Comparison of ENCODE assay signal across 22 cellular contexts in the genomic region with DNA sequence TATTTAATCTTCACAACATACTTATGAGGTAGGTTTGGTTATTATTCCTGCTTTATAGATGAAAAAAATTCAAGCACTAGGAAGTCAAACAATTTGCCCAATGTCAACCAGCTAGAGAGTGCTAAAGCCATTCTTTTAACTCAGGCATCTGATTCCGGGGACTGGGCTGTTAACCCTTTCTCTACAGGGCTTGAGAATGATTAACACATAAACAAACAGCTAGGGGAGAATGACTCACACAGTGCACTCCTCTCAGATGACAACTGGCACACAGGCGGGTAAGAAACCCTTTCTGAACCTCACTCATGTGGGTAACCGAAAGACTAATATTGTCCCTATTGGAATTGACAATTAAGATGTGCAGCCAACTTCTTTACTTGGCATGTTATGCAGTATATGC.
DNase-seq lines count a peak whose midpoint lies in the region; ATAC-seq, FAIRE-seq and TF ChIP-seq lines count a peak whose summit lies in the region.
"Had no signal": no experiment of that assay in that cellular context is flagged by ENCODE, and none has a peak within 500 bp of the region (broad histone marks: within the 10 kb centered on the region; RNA-seq: fewer than 3 reads in every experiment).

No MANE protein-coding gene starts in this region.

- no peaks in the 10 kb centered on the region for H3K79me2 ChIP-seq in osteoblast (ENCODE audit: insufficient read depth, low read length)

- H3K4me1 ChIP-seq in osteoblast (ENCODE audit: insufficient read depth, low read length), result peaks cover 7% of the 10 kb centered on the region
- H3K4me1 ChIP-seq: esophagus muscularis mucosa had no signal

- H3K9me3 ChIP-seq in osteoblast (ENCODE audit: low read depth, low read length), result no peaks in the 10 kb centered on the region
- H3K9me3 ChIP-seq: esophagus muscularis mucosa had no signal

- no peak overlapping the region for H3K4me3 ChIP-seq in osteoblast (ENCODE audit: insufficient read depth, low read length)
- H3K4me3 ChIP-seq: esophagus muscularis mucosa had no signal

- H3K4me2 ChIP-seq in osteoblast (ENCODE audit: insufficient read depth, low read length), result no peak overlapping the region

- no peaks in the 10 kb centered on the region for H4K20me1 ChIP-seq in osteoblast (ENCODE audit: insufficient read depth, low read length)

- FAIRE-seq in RCC 7860 (lab: Jason Lieb, UNC), result peak; percentile 89

- no peaks in the 10 kb centered on the region for H3K27me3 ChIP-seq in osteoblast (ENCODE audit: insufficient read depth, low read length)
- H3K27me3 ChIP-seq: esophagus muscularis mucosa had no signal

- DNase-seq in EH (ENCODE audit: low read depth) (peak; percentile 39), RCC 7860 (ENCODE audit: low spot score) (peak; percentile 80), iPS-NIHi11 (ENCODE audit: low spot score) (peak; percentile 21), osteoblast (ENCODE audit: insufficient read length, low spot score, missing footprints) (peak; percentile 37), NCI-H1105 treated with DMSO at 0.1 percent for 48 hours (lab: John Stamatoyannopoulos, UW) (no peak)
- DNase-seq in activated CD4-positive, alpha-beta T cell treated with anti-CD3 and anti-CD28 coated beads for 4 hours, result no peak
- DNase-seq: activated CD4-positive, alpha-beta memory T cell treated with anti-CD3 and anti-CD28 coated beads for 36 hours; activated naive CD4-positive, alpha-beta T cell; anterior cingulate cortex; CD8-positive, alpha-beta memory T cell; cerebellar nuclear complex; effector memory CD4-positive, alpha-beta T cell; NCI-H187; NCI-H2227 treated with DMSO at 0.1 percent for 48 hours; NCI-H82; PC-3; retina; stimulated activated CD4-positive, alpha-beta T cell treated with anti-CD3 and anti-CD28 coated beads, Interleukin-12 subunit alpha, Interleukin-12 subunit beta, amount 100 ng/mL, for 4 hours; substantia nigra had no signal

- no peaks in the 10 kb centered on the region for H3K36me3 ChIP-seq in osteoblast (ENCODE audit: insufficient read depth, low read length)
- H3K36me3 ChIP-seq: esophagus muscularis mucosa had no signal

- H3K27ac ChIP-seq in osteoblast (ENCODE audit: low read depth, low read length), result no peak overlapping the region
- H3K27ac ChIP-seq: esophagus muscularis mucosa had no signal

- H2AFZ ChIP-seq in osteoblast (ENCODE audit: low read length), result no peak overlapping the region

- no peak for TF ChIP-seq CTCF in osteoblast (IDR thresholded peaks at IDR 0.05; ENCODE audit: extremely low read depth, low read depth, low read length)

- ATAC-seq in HG02763 (IDR thresholded peaks at IDR 0.05; ENCODE audit: unreplicated experiment), result no peak
- no peak for ATAC-seq in GM18511 (IDR thresholded peaks at IDR 0.05; ENCODE audit: unreplicated experiment)
- ATAC-seq: PC-3 had no signal

Comparison
In these comparisons a context has a peak if more than half of its experiments do, and no peak if none do; other contexts are left out.
1. DNase-seq: peak in EH (single experiment), RCC 7860 (single experiment), iPS-NIHi11 (single experiment) and osteoblast (single experiment); none in activated CD4-positive, alpha-beta T cell treated with anti-CD3 and anti-CD28 coated beads for 4 hours (0 of 2) and NCI-H1105 treated with DMSO at 0.1 percent for 48 hours (single experiment).